1 cellular context compared by ENCODE assay signal in the genomic region with DNA sequence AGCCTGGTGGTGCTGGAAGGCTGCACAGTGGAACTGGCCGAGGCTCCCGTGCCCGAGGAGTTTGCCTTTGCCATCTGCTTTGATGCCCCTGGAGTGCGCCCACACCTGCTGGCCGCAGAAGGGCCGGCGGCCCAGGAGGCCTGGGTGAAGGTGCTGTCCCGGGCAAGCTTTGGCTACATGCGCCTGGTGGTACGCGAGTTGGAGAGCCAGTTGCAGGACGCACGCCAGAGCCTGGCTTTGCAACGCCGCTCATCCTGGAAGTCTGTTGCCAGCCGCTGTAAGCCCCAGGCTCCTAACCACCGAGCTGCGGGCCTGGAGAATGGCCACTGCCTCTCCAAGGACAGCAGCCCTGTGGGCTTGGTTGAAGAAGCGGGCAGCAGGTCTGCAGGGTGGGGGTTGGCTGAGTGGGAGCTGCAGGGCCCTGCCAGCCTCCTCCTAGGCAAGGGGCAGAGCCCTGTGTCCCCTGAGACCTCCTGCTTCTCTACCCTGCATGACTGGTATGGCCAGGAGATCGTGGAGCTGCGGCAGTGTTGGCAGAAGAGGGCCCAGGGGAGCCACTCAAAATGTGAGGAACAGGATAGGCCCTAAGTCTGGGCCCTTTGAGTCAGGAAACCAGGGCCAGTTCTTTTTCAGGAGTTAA.
A peak's percentile ranks its signal among the peaks of the same experiment; 100 is the strongest.
TF ChIP-seq lines count a peak whose summit lies in the region.

No MANE protein-coding gene starts in this region.

TF ChIP-seq in K562, 482 proteins besides CTCF, POLR2A, EP300 and RAD21:
- TF ChIP-seq RBFOX2 (IDR thresholded peaks at IDR 0.05; ENCODE audit: low read depth, low read length) (0 out of 2 replicates have a peak, but pooled peaks have one; percentile 15), HOMEZ (CRISPR knock-in tag; IDR thresholded peaks at IDR 0.05) (no peak)
